Comparison of ENCODE assay signal across 20 cellular contexts in the genomic region with DNA sequence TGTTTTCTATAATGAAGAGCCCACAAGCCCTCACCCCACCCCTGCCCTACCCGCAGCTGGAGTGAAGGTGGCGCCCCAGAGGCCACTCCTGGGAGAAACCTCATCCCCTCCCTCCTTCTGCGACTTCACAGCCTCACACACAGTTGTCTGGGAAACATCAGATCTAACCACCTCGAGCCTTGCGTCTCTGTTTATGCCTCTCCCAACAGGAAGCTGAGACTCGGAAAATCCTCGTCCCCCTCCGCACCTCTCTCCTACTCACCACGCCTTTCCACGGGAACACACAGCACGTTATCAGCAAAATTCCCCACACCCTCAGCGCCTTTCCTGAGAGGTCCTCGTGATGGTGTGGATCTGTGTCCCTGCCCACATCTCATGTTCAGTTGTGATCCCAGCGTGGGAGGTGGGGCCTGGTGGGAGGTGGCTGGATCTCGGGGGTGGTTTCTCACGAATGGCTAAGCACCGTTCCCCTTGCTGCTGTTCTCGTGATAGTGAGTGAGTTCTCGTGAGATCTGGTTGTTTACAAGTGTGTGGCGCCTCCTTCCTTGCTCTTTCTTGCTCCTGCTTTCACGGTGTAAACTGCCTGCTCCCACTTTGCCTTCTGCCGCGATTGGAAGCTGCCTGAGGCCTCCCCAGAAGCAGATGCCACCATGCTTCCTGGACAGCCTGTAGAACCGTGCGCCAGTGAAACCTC.
DNase-seq lines count a peak whose midpoint lies in the region; ATAC-seq, FAIRE-seq and TF ChIP-seq lines count a peak whose summit lies in the region.
"Had no signal": no experiment of that assay in that cellular context is flagged by ENCODE, and none has a peak within 500 bp of the region (broad histone marks: within the 10 kb centered on the region; RNA-seq: fewer than 3 reads in every experiment).

No MANE protein-coding gene starts in this region.

- peak overlapping the region; percentile 45 for H3K56ac ChIP-seq in mesendoderm (ENCODE audit: low read length)

- no peak overlapping the region for H4K8ac ChIP-seq in mesendoderm (ENCODE audit: low read depth, low read length)

- FAIRE-seq in RCC 7860 (lab: Jason Lieb, UNC), result no peak

- H3K9me2 ChIP-seq in HCT116 (ENCODE audit: insufficient read depth), result no peaks in the 10 kb centered on the region
- H3K9me2 ChIP-seq in SK-N-SH, result no peaks in the 10 kb centered on the region

- H3K27ac ChIP-seq in HCT116 (ENCODE audit: low read depth, low read length) (no peak overlapping the region), SK-N-SH (ENCODE audit: low read depth in 2 of 2, low read length in 1 of 2) (peak overlapping the region in 1 of 2 experiments; percentile 93; a peak in 2 of 4 replicates), mesendoderm (ENCODE audit: low read depth, low read length) (no peak overlapping the region)
- H3K27ac ChIP-seq: lower lobe of right lung, ovary, SK-N-MC, stomach, upper lobe of left lung had no signal

- H3K36me3 ChIP-seq in HCT116 (ENCODE audit: control insufficient read depth in 1 of 2, insufficient read depth in 2 of 2, low read length in 2 of 2) (no peaks in the 10 kb centered on the region), SK-N-SH (replicated peaks in 1 of 2; ENCODE audit: control insufficient read depth in 1 of 2, insufficient read depth in 2 of 2, low read length in 1 of 2) (peaks cover 0 to 4% of the 10 kb centered on the region in 2 experiments), mesendoderm (ENCODE audit: control insufficient read depth, insufficient read depth, low read length) (no peaks in the 10 kb centered on the region)
- H3K36me3 ChIP-seq: lower lobe of right lung, ovary, stomach, upper lobe of left lung had no signal

- TF ChIP-seq RAD21 in HCT116 (IDR thresholded peaks at IDR 0.05; ENCODE audit: low read depth) (no peak), SK-N-SH (IDR thresholded peaks at IDR 0.05; ENCODE audit: low read length) (no peak)

- H3K36me3 Mint-ChIP-seq in activated CD4-positive, alpha-beta T cell treated with anti-CD3 and anti-CD28 coated beads, Interleukin-2, amount 10 ng/mL, durations not matched to agents 7 days and 5 days (ENCODE audit: low read depth), result no peaks in the 10 kb centered on the region

- H3K9me3 ChIP-seq in HCT116 (ENCODE audit: control insufficient read depth in 1 of 2, insufficient read depth in 1 of 2, low read depth in 1 of 2, low read length in 2 of 2), result no peaks in the 10 kb centered on the region
- H3K9me3 ChIP-seq in SK-N-SH, result no peaks in the 10 kb centered on the region
- H3K9me3 ChIP-seq: lower lobe of right lung, ovary, stomach, upper lobe of left lung had no signal

- no peak overlapping the region for H3K4me3 ChIP-seq in HCT116 (replicated peaks in 1 of 2; ENCODE audit: low read depth in 1 of 2, low read length in 2 of 2)
- H3K4me3 ChIP-seq in SK-N-SH (ENCODE audit: low read depth in 2 of 2, low read length in 1 of 2), result no peak overlapping the region
- no peak overlapping the region for H3K4me3 ChIP-seq in mesendoderm (ENCODE audit: low read length)
- H3K4me3 ChIP-seq: lower lobe of right lung, ovary, SK-N-MC, upper lobe of left lung had no signal

- RAD21 ChIA-PET in HCT116 (lab: Charles Lee; ENCODE audit: low non-redundant PET in 1 of 2, low total read pairs in 2 of 2, uncharacterized antibody in 2 of 2, unreplicated experiment in 2 of 2), result no interaction called here

- peaks cover 2% of the 10 kb centered on the region for H3K27me3 Mint-ChIP-seq in activated CD4-positive, alpha-beta T cell treated with anti-CD3 and anti-CD28 coated beads, Interleukin-2, amount 10 ng/mL, durations not matched to agents 7 days and 5 days

- H3K9ac ChIP-seq in HCT116 (ENCODE audit: low read length), result no peak overlapping the region
- H3K9ac ChIP-seq in SK-N-SH, result no peak overlapping the region
- H3K9ac ChIP-seq in mesendoderm (ENCODE audit: low read length), result no peak overlapping the region

- no peak overlapping the region for H2BK15ac ChIP-seq in mesendoderm (replicated peaks; ENCODE audit: low read depth)

- intact Hi-C loops in HCT116 (cut with micrococcal nuclease), result no loop called here

- H3K18ac ChIP-seq in mesendoderm (ENCODE audit: low read length), result no peak overlapping the region

- no peak overlapping the region for H2AK5ac ChIP-seq in mesendoderm (ENCODE audit: low read length)

- CTCF ChIA-PET in HCT116 (lab: Charles Lee) (no interaction called here), SK-N-SH (lab: Yijun Ruan, JAX) (interaction anchor here (0.9 to 1.9 kb wide), 7 partner anchors 9 to 193 kb away, joined by 3 to 8 read pairs (median 3); a partner anchor contains a TSS)
- CTCF ChIA-PET in activated CD4-positive, alpha-beta T cell treated with anti-CD3 and anti-CD28 coated beads, Interleukin-2, amount 10 ng/mL, durations not matched to agents 7 days and 5 days (lab: Charles Lee), result interaction anchor here (1.4 kb wide), 1 partner anchor 193 kb away, joined by 3 read pairs; no protein-coding TSS in a partner anchor

- H2AFZ ChIP-seq in HCT116 (ENCODE audit: low read depth, low read length, poor library complexity, severe bottlenecking) (no peak overlapping the region), SK-N-SH (ENCODE audit: low read depth) (no peak overlapping the region)

- no peak for TF ChIP-seq POLR2A in HCT116 (IDR thresholded peaks at IDR 0.05; ENCODE audit: borderline replicate concordance, extremely low read depth, insufficient read depth, insufficient read length)
- no peak for TF ChIP-seq POLR2A in erythroblast (IDR thresholded peaks at IDR 0.05; ENCODE audit: low read length)

- TF ChIP-seq CTCF in HCT116 (IDR thresholded peaks at IDR 0.05 in 2 of 3, conservative IDR thresholded peaks at IDR 0.05 in 1 of 3; ENCODE audit: borderline replicate concordance in 1 of 3, insufficient read depth in 1 of 3, low read depth in 2 of 3, low read length in 2 of 3) (peak in 2 of 3 experiments; percentile 25 to 32; a peak in 2 of 6 replicates), SK-N-SH (IDR thresholded peaks at IDR 0.05) (no peak)

- H4K5ac ChIP-seq in mesendoderm (ENCODE audit: low read length), result no peak overlapping the region

- no peak overlapping the region for H3K23ac ChIP-seq in mesendoderm (ENCODE audit: low read length)

- no peak overlapping the region for H3K27ac Mint-ChIP-seq in activated CD4-positive, alpha-beta T cell treated with anti-CD3 and anti-CD28 coated beads, Interleukin-2, amount 10 ng/mL, durations not matched to agents 7 days and 5 days

- no peaks in the 10 kb centered on the region for H3K4me1 Mint-ChIP-seq in activated CD4-positive, alpha-beta T cell treated with anti-CD3 and anti-CD28 coated beads, Interleukin-2, amount 10 ng/mL, durations not matched to agents 7 days and 5 days

- POLR2A ChIA-PET in HCT116 (lab: Charles Lee), result no interaction called here
- POLR2A ChIA-PET in SK-N-SH (lab: Yijun Ruan, JAX), result interaction anchor here (1.3 kb wide), 1 partner anchor 167 kb away, joined by 4 read pairs; no protein-coding TSS in a partner anchor
- POLR2A ChIA-PET in activated CD4-positive, alpha-beta T cell treated with anti-CD3 and anti-CD28 coated beads, Interleukin-2, amount 10 ng/mL, durations not matched to agents 7 days and 5 days (lab: Charles Lee), result no interaction called here

- BruUV-seq in HCT116 (replicated peaks; lab: Mats Ljungman, UMichigan), result no TSS peak

- 87% methylated on average over 25 of the region's 25 CpGs for WGBS in SK-N-SH (ENCODE audit: low lambda C conversion rate)
- WGBS in mesendoderm (ENCODE audit: extremely low coverage, insufficient coverage, low lambda C conversion rate), result no CpG with 5 or more reads among the region's 25 CpGs

- peak; percentile 85; the same call in 1 of the 2 replicates for ATAC-seq in HCT116
- no peak for ATAC-seq in GM21825 (IDR thresholded peaks at IDR 0.05; ENCODE audit: unreplicated experiment)
- ATAC-seq: esophagus mucosa, lower lobe of right lung had no signal

- H2BK5ac ChIP-seq in mesendoderm (ENCODE audit: low read length), result no peak overlapping the region

- no peak overlapping the region for H2BK120ac ChIP-seq in mesendoderm (ENCODE audit: low read depth, low read length)

- no peaks in the 10 kb centered on the region for H3K79me2 ChIP-seq in HCT116 (ENCODE audit: insufficient read depth, low read length)
- no peaks in the 10 kb centered on the region for H3K79me2 ChIP-seq in SK-N-SH (ENCODE audit: insufficient read depth)
- no peaks in the 10 kb centered on the region for H3K79me2 ChIP-seq in mesendoderm (ENCODE audit: control insufficient read depth, insufficient read depth, low read length)

- no peak for TF ChIP-seq EP300 in SK-N-SH (IDR thresholded peaks at IDR 0.05; ENCODE audit: borderline replicate concordance in 1 of 2, low read depth in 1 of 2, low read length in 1 of 2)

- H3K4me1 ChIP-seq in HCT116 (ENCODE audit: control insufficient read depth in 1 of 2, insufficient read depth in 2 of 2, low read length in 2 of 2) (no peaks in the 10 kb centered on the region), SK-N-SH (ENCODE audit: control insufficient read depth in 1 of 2, insufficient read depth in 2 of 2, low read depth in 1 of 2, low read length in 1 of 2) (peaks cover 0 to 42% of the 10 kb centered on the region in 2 experiments; a peak in 2 of 4 replicates), mesendoderm (ENCODE audit: control insufficient read depth, low read depth, low read length) (no peaks in the 10 kb centered on the region)
- H3K4me1 ChIP-seq: lower lobe of right lung, stomach, upper lobe of left lung had no signal

- H3K4me3 Mint-ChIP-seq in activated CD4-positive, alpha-beta T cell treated with anti-CD3 and anti-CD28 coated beads, Interleukin-2, amount 10 ng/mL, durations not matched to agents 7 days and 5 days, result no peak overlapping the region

- no peaks in the 10 kb centered on the region for H3K9me3 Mint-ChIP-seq in activated CD4-positive, alpha-beta T cell treated with anti-CD3 and anti-CD28 coated beads, Interleukin-2, amount 10 ng/mL, durations not matched to agents 7 days and 5 days

- H3K27me3 ChIP-seq in HCT116 (ENCODE audit: insufficient read depth, low read length), result no peaks in the 10 kb centered on the region
- H3K27me3 ChIP-seq in SK-N-SH (ENCODE audit: insufficient read depth), result no peaks in the 10 kb centered on the region
- H3K27me3 ChIP-seq in mesendoderm (ENCODE audit: insufficient read depth, low read length, poor library complexity), result no peaks in the 10 kb centered on the region
- H3K27me3 ChIP-seq: ovary, stomach, upper lobe of left lung had no signal

- H3K4me2 ChIP-seq in HCT116 (ENCODE audit: low read length) (no peak overlapping the region), SK-N-SH (no peak overlapping the region), mesendoderm (ENCODE audit: low read length) (no peak overlapping the region)

- H3K79me1 ChIP-seq in mesendoderm (ENCODE audit: low read length), result no peaks in the 10 kb centered on the region

- H3F3A ChIP-seq in SK-N-SH (replicated peaks; ENCODE audit: insufficient read depth), result no peaks in the 10 kb centered on the region

- H4K20me1 ChIP-seq in HCT116 (ENCODE audit: insufficient read depth) (no peaks in the 10 kb centered on the region), SK-N-SH (ENCODE audit: insufficient read depth) (peaks cover 6% of the 10 kb centered on the region; the same call in 1 of the 2 replicates)

- no peak overlapping the region for H3K4ac ChIP-seq in mesendoderm (ENCODE audit: low read depth, low read length)

- peak; percentile 18 for DNase-seq in DMS114 treated with DMSO at 0.1 percent for 48 hours (lab: John Stamatoyannopoulos, UW; ENCODE audit: unreplicated experiment)
- DNase-seq in HCT116 (ENCODE audit: low read depth, low spot score), result no peak
- DNase-seq in SK-N-SH, result peak; percentile 48
- DNase-seq in mesendoderm, result peak; percentile 79
- DNase-seq in activated CD4-positive, alpha-beta T cell treated with anti-CD3 and anti-CD28 coated beads, Interleukin-2, amount 10 ng/mL, durations not matched to agents 7 days and 5 days, result no peak
- no peak for DNase-seq in erythroblast (lab: John Stamatoyannopoulos, UW)
- DNase-seq in RCC 7860 (ENCODE audit: low spot score), result no peak
- DNase-seq: activated CD4-positive, alpha-beta T cell treated with anti-CD3 and anti-CD28 coated beads, Interleukin-2, amount 50 U/mL, for 1 hour; activated gamma-delta T cell treated with Interleukin-2 at 50 U/mL for 16 hours; amniotic stem cell; central memory CD4-positive, alpha-beta T cell; lower lobe of right lung; NCI-H1436; NCI-H446 treated with DMSO at 0.1 percent for 48 hours; ovary; stomach; upper lobe of left lung had no signal

Comparison
In these comparisons a context has a peak if more than half of its experiments do, and no peak if none do; other contexts are left out.
1. DNase-seq: peak in DMS114 treated with DMSO at 0.1 percent for 48 hours (single experiment), SK-N-SH (single experiment) and mesendoderm (single experiment); none in HCT116 (single experiment), activated CD4-positive, alpha-beta T cell treated with anti-CD3 and anti-CD28 coated beads, Interleukin-2, amount 10 ng/mL, durations not matched to agents 7 days and 5 days (single experiment), erythroblast (0 of 2) and RCC 7860 (single experiment).